9 cellular contexts compared by ENCODE assay signal in the genomic region with DNA sequence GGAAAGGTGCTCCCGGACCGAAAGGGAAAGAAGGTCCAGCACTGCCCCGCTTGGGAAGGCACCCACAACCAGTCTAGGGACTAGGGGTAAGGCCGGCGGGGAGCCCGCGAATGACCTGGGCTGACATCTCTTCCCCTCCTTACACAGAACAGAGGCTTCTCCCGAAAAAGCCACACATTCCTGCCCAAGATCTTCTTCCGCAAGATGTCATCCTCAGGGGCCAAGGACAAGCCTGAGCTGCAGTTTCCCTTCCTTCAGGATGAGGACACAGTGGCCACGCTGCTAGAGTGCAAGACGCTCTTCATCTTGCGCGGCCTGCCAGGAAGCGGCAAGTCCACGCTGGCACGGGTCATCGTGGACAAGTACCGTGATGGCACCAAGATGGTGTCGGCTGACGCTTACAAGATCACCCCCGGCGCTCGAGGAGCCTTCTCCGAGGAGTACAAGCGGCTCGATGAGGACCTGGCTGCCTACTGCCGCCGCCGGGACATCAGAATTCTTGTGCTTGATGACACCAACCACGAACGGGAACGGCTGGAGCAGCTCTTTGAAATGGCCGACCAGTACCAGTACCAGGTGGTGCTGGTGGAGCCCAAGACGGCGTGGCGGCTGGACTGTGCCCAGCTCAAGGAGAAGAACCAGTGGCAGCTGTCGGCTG. TPM values are rescaled to one million over a fixed set of nuclear protein-coding genes. Genes with fewer than 3 reads are reported as not detected.
A peak's percentile ranks its signal among the peaks of the same experiment; 100 is the strongest.
DNase-seq lines count a peak whose midpoint lies in the region; ATAC-seq and TF ChIP-seq lines count a peak whose summit lies in the region.
"Had no signal": no experiment of that assay in that cellular context is flagged by ENCODE, and none has a peak within 500 bp of the region (broad histone marks: within the 10 kb centered on the region; RNA-seq: fewer than 3 reads in every experiment).

No MANE protein-coding gene starts in this region.

- no peak overlapping the region for H2BK5ac ChIP-seq in trophoblast cell (ENCODE audit: low read depth, low read length, poor library complexity)

- peaks cover 6% of the 10 kb centered on the region for H3K79me2 ChIP-seq in trophoblast cell (ENCODE audit: control insufficient read depth, insufficient read depth, low read length, poor library complexity)

- no peak overlapping the region for H2AK5ac ChIP-seq in trophoblast cell (ENCODE audit: low read length)

- no peak for TF ChIP-seq POLR2A in uterus (IDR thresholded peaks at IDR 0.05)

- WGBS in esophagus, 2 donors, result 87% methylated on average over 37 of the region's 37 CpGs
- WGBS in trophoblast cell (ENCODE audit: extremely low coverage, insufficient coverage, insufficient read length), result no CpG with 5 or more reads among the region's 37 CpGs

- H3K4me3 Mint-ChIP-seq in Caco-2 (ENCODE audit: unreplicated experiment), result peak overlapping the region; percentile 79

- intact Hi-C loops in Caco-2 (cut with micrococcal nuclease; ENCODE audit: unreplicated experiment), result loop anchor here (2.0 kb wide), 3 partner anchors 35 to 49 kb away; a partner anchor contains a TSS
- intact Hi-C loops in Panc1 (cut with micrococcal nuclease; ENCODE audit: unreplicated experiment), result no loop called here
- intact Hi-C loops in uterus (cut with DNase I; ENCODE audit: low total_unique reads), result loop anchor here (10.0 kb wide), 2 partner anchors 57 to 147 kb away; a partner anchor contains a TSS
- intact Hi-C loops in sciatic nerve (cut with DNase I), result loop anchor here (2.0 kb wide), 1 partner anchor 41 kb away; no protein-coding TSS in a partner anchor

- no peak overlapping the region for H3K4ac ChIP-seq in trophoblast cell (ENCODE audit: low read depth, low read length)

- H3K27me3 ChIP-seq in Caco-2 (replicated peaks; ENCODE audit: control insufficient read depth, insufficient read depth, low read length), result no peaks in the 10 kb centered on the region
- no peaks in the 10 kb centered on the region for H3K27me3 ChIP-seq in Panc1 (ENCODE audit: control insufficient read depth, insufficient read depth, low read length)
- no peaks in the 10 kb centered on the region for H3K27me3 ChIP-seq in esophagus (ENCODE audit: control insufficient read depth in 1 of 2, insufficient read depth in 2 of 2, low read length in 2 of 2)
- H3K27me3 ChIP-seq in trophoblast cell (ENCODE audit: insufficient read depth, low read length), result no peaks in the 10 kb centered on the region
- no peaks in the 10 kb centered on the region for H3K27me3 ChIP-seq in uterus

- H3K23ac ChIP-seq in trophoblast cell (ENCODE audit: low read length), result no peak overlapping the region

- POLR2A ChIA-PET in Caco-2 (lab: Charles Lee), result interaction anchor here (1.3 kb wide), 1 partner anchor 35 kb away, joined by 4 read pairs; no protein-coding TSS in a partner anchor
- POLR2A ChIA-PET in Panc1 (lab: Charles Lee), result interaction anchor here (0.6 kb wide), 2 partner anchors 15 to 300 kb away, joined by 3 to 11 read pairs; no protein-coding TSS in a partner anchor

- peaks cover 6% of the 10 kb centered on the region for H3K79me1 ChIP-seq in trophoblast cell (ENCODE audit: low read length)

- no peak overlapping the region for H4K8ac ChIP-seq in trophoblast cell (ENCODE audit: low read depth, low read length)

- no peak for DNase-seq in Caco-2
- no peak for DNase-seq in Panc1 (ENCODE audit: low read depth, low spot score)
- no peak for DNase-seq in trophoblast cell
- DNase-seq in uterus, result no peak
- no peak for DNase-seq in activated CD4-positive, CD25-positive, alpha-beta regulatory T cell treated with anti-CD3 and anti-CD28 coated beads, Interleukin-2, amount 50 U/mL, for 72 hours
- no peak for DNase-seq in NCI-H187 (lab: John Stamatoyannopoulos, UW)
- DNase-seq in sciatic nerve (ENCODE audit: low spot score), result no peak
- DNase-seq: small intestine had no signal

- H3K27ac ChIP-seq in Panc1 (ENCODE audit: low read length) (no peak overlapping the region), esophagus (ENCODE audit: low read depth in 2 of 2, low read length in 1 of 2) (peak overlapping the region; percentile 73 to 94), trophoblast cell (ENCODE audit: low read depth, low read length) (no peak overlapping the region), uterus (peak overlapping the region in 1 of 2 donors; percentile 91)

- no peak for TF ChIP-seq CTCF in Caco-2 (IDR thresholded peaks at IDR 0.05; ENCODE audit: insufficient read depth in 1 of 2, low read depth in 1 of 2, low read length in 1 of 2, severe bottlenecking in 1 of 2, unreplicated experiment in 1 of 2)
- no peak for TF ChIP-seq CTCF in Panc1 (IDR thresholded peaks at IDR 0.05)
- TF ChIP-seq CTCF in uterus (IDR thresholded peaks at IDR 0.05), result no peak

- H2BK12ac ChIP-seq in trophoblast cell (ENCODE audit: low read length), result no peak overlapping the region

- H2BK120ac ChIP-seq in trophoblast cell (ENCODE audit: insufficient read depth, low read length, poor library complexity), result no peak overlapping the region

- no peak overlapping the region for H2AFZ ChIP-seq in trophoblast cell (ENCODE audit: insufficient read depth, low read length, poor library complexity)

- no peak overlapping the region for H3K18ac ChIP-seq in trophoblast cell (ENCODE audit: low read length)

- in situ Hi-C loops in Panc1 (cut with HindIII; ENCODE audit: low pct_unique_long_range_greater_than_20kb, low sequenced_read_pairs), result no loop called here

- no peak overlapping the region for H4K12ac ChIP-seq in trophoblast cell (ENCODE audit: low read depth, low read length)

- CTCF ChIA-PET in Caco-2 (lab: Charles Lee) (no interaction called here), Panc1 (lab: Charles Lee) (no interaction called here)

- H3K9ac ChIP-seq in trophoblast cell (ENCODE audit: low read length), result no peak overlapping the region

- no peak for ATAC-seq in Panc1
- no peak for ATAC-seq in sciatic nerve

- H3K4me3 ChIP-seq in Caco-2 (ENCODE audit: low read depth, low read length), result peak overlapping the region; percentile 83
- H3K4me3 ChIP-seq in Panc1 (ENCODE audit: low read depth in 2 of 2, low read length in 2 of 2), result peak overlapping the region; percentile 83 to 86
- H3K4me3 ChIP-seq in esophagus (ENCODE audit: low read depth in 1 of 2, low read length in 2 of 2), result peak overlapping the region; percentile 68 to 92
- no peak overlapping the region for H3K4me3 ChIP-seq in trophoblast cell (ENCODE audit: low read depth, low read length)
- no peak overlapping the region for H3K4me3 ChIP-seq in uterus

- no peak overlapping the region for H3K14ac ChIP-seq in trophoblast cell (ENCODE audit: low read length)

- peak overlapping the region; percentile 86 for H3K4me2 ChIP-seq in trophoblast cell (ENCODE audit: low read length)

- H3K4me1 Mint-ChIP-seq in Caco-2 (ENCODE audit: low read depth, unreplicated experiment), result peaks cover 22% of the 10 kb centered on the region

- H4K91ac ChIP-seq in trophoblast cell (ENCODE audit: low read depth, low read length), result no peak overlapping the region

- no peaks in the 10 kb centered on the region for H3K9me3 Mint-ChIP-seq in Caco-2 (ENCODE audit: unreplicated experiment)

- H3K9me3 ChIP-seq in Caco-2, result no peaks in the 10 kb centered on the region
- no peaks in the 10 kb centered on the region for H3K9me3 ChIP-seq in Panc1 (ENCODE audit: control insufficient read depth, insufficient read depth, low read depth, low read length)
- no peaks in the 10 kb centered on the region for H3K9me3 ChIP-seq in esophagus (ENCODE audit: control insufficient read depth in 2 of 2, insufficient read depth in 1 of 2, low read depth in 1 of 2, low read length in 1 of 2)
- H3K9me3 ChIP-seq in trophoblast cell (ENCODE audit: insufficient read depth, low read depth, low read length), result no peaks in the 10 kb centered on the region
- H3K9me3 ChIP-seq in uterus, result no peaks in the 10 kb centered on the region

- peak overlapping the region; percentile 0 for H3K27ac Mint-ChIP-seq in Caco-2 (ENCODE audit: unreplicated experiment)

- H3K36me3 ChIP-seq in Caco-2 (ENCODE audit: control insufficient read depth, insufficient read depth, low read length), result peaks cover 10% of the 10 kb centered on the region; the same call in 1 of the 2 replicates
- H3K36me3 ChIP-seq in Panc1 (ENCODE audit: control insufficient read depth, insufficient read depth, low read length), result no peaks in the 10 kb centered on the region; the same call in 1 of the 2 replicates
- H3K36me3 ChIP-seq in esophagus (ENCODE audit: control insufficient read depth in 2 of 2, insufficient read depth in 2 of 2, low read length in 1 of 2), result peaks cover 7 to 33% of the 10 kb centered on the region in 2 donors
- peaks cover 28 to 34% of the 10 kb centered on the region in 2 experiments for H3K36me3 ChIP-seq in trophoblast cell (ENCODE audit: control insufficient read depth in 1 of 2, insufficient read depth in 2 of 2, low read length in 2 of 2)
- no peaks in the 10 kb centered on the region for H3K36me3 ChIP-seq in uterus

- BruUV-seq in Caco-2 (replicated peaks; lab: Mats Ljungman, UMichigan) (no TSS peak), Panc1 (replicated peaks; lab: Mats Ljungman, UMichigan) (no TSS peak)

- peaks cover 72% of the 10 kb centered on the region for H3K36me3 Mint-ChIP-seq in Caco-2 (ENCODE audit: insufficient read depth, unreplicated experiment)

- H3K27me3 Mint-ChIP-seq in Caco-2 (ENCODE audit: insufficient read depth, unreplicated experiment), result no peaks in the 10 kb centered on the region

- H3K4me1 ChIP-seq in Caco-2 (peaks cover 13% of the 10 kb centered on the region), Panc1 (ENCODE audit: control insufficient read depth, insufficient read depth, low read length) (peaks cover 28% of the 10 kb centered on the region), esophagus (ENCODE audit: control insufficient read depth in 2 of 2, insufficient read depth in 2 of 2, low read length in 1 of 2) (peaks cover 10 to 29% of the 10 kb centered on the region in 2 donors), trophoblast cell (ENCODE audit: control insufficient read depth in 1 of 2, insufficient read depth in 2 of 2, low read length in 2 of 2) (peaks cover 8 to 9% of the 10 kb centered on the region in 2 experiments), uterus (peaks cover 0 to 9% of the 10 kb centered on the region in 2 donors)

RNA-seq across cellular contexts. Expression of a gene that starts 1.5 kb away (rescaled TPM):
- total RNA-seq in Caco-2 (2022) (90.1 and 94.5 TPM in 2 replicates), Panc1 (2021; ENCODE audit: unreplicated experiment) (79.9 TPM), uterus (10 to 100 TPM; 10.2 to 74.7 (median 40.2) TPM), sciatic nerve (393 TPM)
- 103 TPM for polyA plus RNA-seq in Panc1 (2012; ENCODE audit: insufficient read length)
- polyA plus RNA-seq in esophagus, result 10 to 100 TPM; 45.2 to 49.1 TPM
- polyA plus RNA-seq in trophoblast cell (2013), result 28.0 and 28.5 TPM in 2 replicates

RNA-seq across cellular contexts. Expression of a gene that starts 37.6 kb away (rescaled TPM):
- total RNA-seq in Caco-2 (2022), result 0.98 and 1.3 TPM in 2 replicates
- total RNA-seq in Panc1 (2021; ENCODE audit: unreplicated experiment), result 0.69 TPM
- polyA plus RNA-seq in Panc1 (2012; ENCODE audit: insufficient read length), result 0.94 TPM
- polyA plus RNA-seq in esophagus, result under 1 TPM; 0.18 to 0.31 TPM
- polyA plus RNA-seq in trophoblast cell (2013), result 0.74 and 0.75 TPM in 2 replicates
- 1 to 10 TPM in 3 of 4 donors, not detected in 1; 1.8 to 3.2 (median 3.2) TPM for total RNA-seq in uterus
- total RNA-seq in sciatic nerve, result 2.9 TPM

RNA-seq across cellular contexts. Expression of a gene that starts 49.2 kb away (rescaled TPM):
- total RNA-seq in Caco-2 (2022), result 147 and 156 TPM in 2 replicates
- total RNA-seq in Panc1 (2021; ENCODE audit: unreplicated experiment), result 72.0 TPM
- polyA plus RNA-seq in Panc1 (2012; ENCODE audit: insufficient read length), result 76.8 TPM
- polyA plus RNA-seq in esophagus, result 10 to 100 TPM; 55.4 to 66.4 TPM
- polyA plus RNA-seq in trophoblast cell (2013), result 73.2 and 73.8 TPM in 2 replicates
- total RNA-seq in uterus, result 100 to 1,000 TPM in 1 of 4 donors, 10 to 100 TPM in 3; 25.1 to 107 (median 53.1) TPM
- 95.0 TPM for total RNA-seq in sciatic nerve

RNA-seq across cellular contexts. Expression of a gene that starts 49.3 kb away (rescaled TPM):
- total RNA-seq in Caco-2 (2022), result 246 and 252 TPM in 2 replicates
- 225 TPM for total RNA-seq in Panc1 (2021; ENCODE audit: unreplicated experiment)
- 176 TPM for polyA plus RNA-seq in Panc1 (2012; ENCODE audit: insufficient read length)
- polyA plus RNA-seq in esophagus, result 10 to 100 TPM; 16.4 to 27.1 TPM
- polyA plus RNA-seq in trophoblast cell (2013), result 147 TPM in 2 replicates
- total RNA-seq in uterus, result 100 to 1,000 TPM in 1 of 4 donors, 10 to 100 TPM in 3; 30.0 to 108 (median 67.3) TPM
- 139 TPM for total RNA-seq in sciatic nerve

RNA-seq across cellular contexts. Expression of a gene that starts 51.8 kb away (rescaled TPM):
- total RNA-seq in Caco-2 (2022) (51.6 and 55.0 TPM in 2 replicates), Panc1 (2021; ENCODE audit: unreplicated experiment) (22.4 TPM), uterus (10 to 100 TPM in 3 of 4 donors, 1 to 10 TPM in 1; 2.4 to 35.4 (median 26.8) TPM), sciatic nerve (18.9 TPM)
- 31.7 TPM for polyA plus RNA-seq in Panc1 (2012; ENCODE audit: insufficient read length)
- polyA plus RNA-seq in esophagus, result 10 to 100 TPM; 28.8 to 32.5 TPM
- 51.0 and 51.4 TPM in 2 replicates for polyA plus RNA-seq in trophoblast cell (2013)

Comparison
In these comparisons a context has a peak if more than half of its experiments do, and no peak if none do; other contexts are left out.
1. H3K4me3 ChIP-seq: peak in Caco-2 (single experiment), Panc1 (2 of 2) and esophagus (2 of 2); none in trophoblast cell (single experiment) and uterus (0 of 2).
2. H3K27ac ChIP-seq: peak in esophagus (2 of 2); none in Panc1 (single experiment) and trophoblast cell (single experiment).